ENCODE assay signal across 1 cellular context in the genomic region with DNA sequence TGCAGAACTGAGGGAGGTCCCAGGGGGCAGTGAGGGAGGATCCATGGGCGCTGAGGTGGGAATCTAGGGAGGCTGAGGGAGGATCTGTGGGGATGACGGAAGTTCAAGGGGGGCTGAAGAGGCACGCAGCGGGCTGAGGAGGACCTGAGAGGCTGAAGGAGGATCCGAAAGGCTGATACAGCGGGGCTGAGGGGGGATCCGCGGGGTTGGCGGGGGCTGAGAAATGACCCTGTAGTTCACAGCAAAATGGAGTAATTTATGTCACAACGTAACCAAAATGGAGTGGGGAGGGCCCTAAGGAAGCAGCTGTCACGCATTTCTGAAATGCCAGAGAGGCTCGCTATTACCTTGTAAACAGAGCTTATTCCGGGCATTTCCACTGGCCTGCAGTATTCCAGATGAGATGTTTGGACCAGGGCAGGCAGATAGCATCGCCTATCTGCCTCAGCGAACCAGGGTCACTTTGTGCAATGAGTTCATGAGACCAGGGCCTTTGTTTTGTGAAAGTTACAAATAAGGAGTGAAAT.
TF ChIP-seq lines count a peak whose summit lies in the region.

No MANE protein-coding gene starts in this region.

TF ChIP-seq in H1, 55 proteins besides CTCF, POLR2A, EP300 and RAD21:
- TF ChIP-seq, protein P1, sequence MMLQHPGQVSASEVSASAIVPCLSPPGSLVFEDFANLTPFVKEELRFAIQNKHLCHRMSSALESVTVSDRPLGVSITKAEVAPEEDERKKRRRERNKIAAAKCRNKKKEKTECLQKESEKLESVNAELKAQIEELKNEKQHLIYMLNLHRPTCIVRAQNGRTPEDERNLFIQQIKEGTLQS (IDR thresholded peaks at IDR 0.05; ENCODE audit: insufficient read depth, low read depth, low read length): no peak
- 0 out of 2 replicates have a peak, but pooled peaks have one; percentile 2 for TF ChIP-seq YY1 (IDR thresholded peaks at IDR 0.05; ENCODE audit: low read depth, low read length)
